Comparison of ENCODE assay signal across 23 cellular contexts in genomic region chr10:125554753-125555152, GRCh38.
"Had no signal": no experiment of that assay in that cellular context is flagged by ENCODE, and none has a peak within 500 bp of the region (broad histone marks: within the 10 kb centered on the region; RNA-seq: fewer than 3 reads in every experiment).

No MANE protein-coding gene starts in this region.

- H3K4me2 ChIP-seq: KMS-11 had no signal

- H3K36me3 ChIP-seq: SJSA1 had no signal

- H3K9me3 ChIP-seq: SJSA1 had no signal

- H3K4me3 Mint-ChIP-seq: IgD-negative memory B cell had no signal

- H3K4me1 ChIP-seq: SJSA1 had no signal

- ATAC-seq: K562 had no signal

- H3K4me3 ChIP-seq: K562, SJSA1, SK-N-MC had no signal

- DNase-seq: Kasumi-1, MM.1S, NCI-H1092 treated with DMSO at 0.1 percent for 48 hours, NCI-H1436, NCI-H187, NCI-H2029, NCI-H2081 treated with DMSO at 0.1 percent for 48 hours, NCI-H2171, NCI-H226, NCI-H446, NCI-H510A, NCI-H524 treated with DMSO at 0.1 percent for 48 hours, NCI-H69, NCI-H774, Right ventricle myocardium superior, RPMI8226, SIG-M5 had no signal

- H3K36me3 Mint-ChIP-seq: IgD-negative memory B cell had no signal

- H3K27ac Mint-ChIP-seq: IgD-negative memory B cell had no signal

- H3K9ac ChIP-seq: KMS-11 had no signal

- H3K27ac ChIP-seq: HL-60, KMS-11, SJSA1, SK-N-MC had no signal
